12 cellular contexts compared by ENCODE assay signal in the genomic region with DNA sequence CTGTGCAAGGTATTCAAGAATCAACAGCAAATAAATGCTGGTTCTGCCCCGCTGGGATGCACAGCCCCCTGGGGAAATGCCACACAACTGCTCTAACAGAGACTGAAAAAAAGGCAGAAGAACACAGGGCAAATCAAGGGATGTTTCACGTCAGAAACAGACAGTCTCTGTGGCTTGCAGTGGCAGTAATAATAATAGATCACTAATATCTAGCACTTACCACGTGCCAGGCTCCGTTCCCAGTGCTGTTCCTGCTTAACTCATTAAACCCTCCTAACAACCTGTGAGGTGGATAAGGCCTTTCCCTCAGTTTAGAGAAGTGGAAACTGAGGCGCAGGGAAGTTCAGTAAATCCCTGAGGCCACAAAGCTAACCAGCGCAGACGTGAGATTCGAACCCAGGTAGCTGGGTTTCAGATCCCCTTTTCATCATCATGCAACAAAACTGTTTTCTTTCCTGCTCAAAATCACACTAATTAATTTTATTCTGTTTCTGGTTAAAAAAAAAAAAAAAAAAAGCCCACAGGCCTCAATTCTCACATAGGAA. TPM values are rescaled to one million over a fixed set of nuclear protein-coding genes. Genes with fewer than 3 reads are reported as not detected.
DNase-seq lines count a peak whose midpoint lies in the region; ATAC-seq and TF ChIP-seq lines count a peak whose summit lies in the region.
"Had no signal": no experiment of that assay in that cellular context is flagged by ENCODE, and none has a peak within 500 bp of the region (broad histone marks: within the 10 kb centered on the region; RNA-seq: fewer than 3 reads in every experiment).

No MANE protein-coding gene starts in this region.

- ATAC-seq in PC-3, result no peak
- no peak for ATAC-seq in right cardiac atrium
- no peak for ATAC-seq in GM19467 (IDR thresholded peaks at IDR 0.05; ENCODE audit: unreplicated experiment)
- no peak for ATAC-seq in HG02852 (IDR thresholded peaks at IDR 0.05; ENCODE audit: unreplicated experiment)
- ATAC-seq in activated CD8-positive, alpha-beta T cell treated with anti-CD3 and anti-CD28 coated beads, Interleukin-2, amount 10 ng/mL, durations not matched to agents 7 days and 5 days, result no peak
- ATAC-seq: activated T-cell treated with anti-CD3 and anti-CD28 coated beads, Interleukin-2, amount 50 U/mL, for 72 hours had no signal

- H3K27ac ChIP-seq in PC-3 (ENCODE audit: low read length), result no peak overlapping the region
- peak overlapping the region; percentile 5 for H3K27ac ChIP-seq in right cardiac atrium (ENCODE audit: low read length)
- H3K27ac ChIP-seq in tibial artery, result peak overlapping the region; percentile 69 to 78
- H3K27ac ChIP-seq: 22Rv1, HL-60 had no signal

- WGBS in right cardiac atrium, result 65% methylated on average over 8 of the region's 8 CpGs

- CTCF ChIA-PET in PC-3 (lab: Charles Lee), result no interaction called here
- CTCF ChIA-PET in activated CD8-positive, alpha-beta T cell treated with anti-CD3 and anti-CD28 coated beads, Interleukin-2, amount 10 ng/mL, durations not matched to agents 7 days and 5 days (lab: Charles Lee), result no interaction called here

- DNase-seq in NCI-H2171 treated with DMSO at 0.1 percent for 48 hours (lab: John Stamatoyannopoulos, UW) (peak; percentile 5), NCI-H2171 (lab: John Stamatoyannopoulos, UW) (no peak), PC-3 (no peak), right cardiac atrium (no peak), tibial artery (no peak)
- DNase-seq in activated CD8-positive, alpha-beta T cell treated with anti-CD3 and anti-CD28 coated beads, Interleukin-2, amount 10 ng/mL, durations not matched to agents 7 days and 5 days, result no peak
- DNase-seq: activated T-cell treated with anti-CD3 and anti-CD28 coated beads, Interleukin-2, amount 50 U/mL, for 72 hours; effector CD8-positive, alpha-beta T cell had no signal

- no peaks in the 10 kb centered on the region for H3K9me2 ChIP-seq in PC-3 (replicated peaks; ENCODE audit: low read length)

- H3K79me2 ChIP-seq in PC-3 (ENCODE audit: low read length), result peaks cover 34% of the 10 kb centered on the region

- H3K9ac ChIP-seq in PC-3 (ENCODE audit: low read length), result no peak overlapping the region

- H3K4me1 Mint-ChIP-seq in activated CD8-positive, alpha-beta T cell treated with anti-CD3 and anti-CD28 coated beads, Interleukin-2, amount 10 ng/mL, durations not matched to agents 7 days and 5 days (ENCODE audit: low read depth), result peaks cover 24% of the 10 kb centered on the region

- H2AFZ ChIP-seq in PC-3 (ENCODE audit: low read length), result no peak overlapping the region

- no peak overlapping the region for H3K27ac Mint-ChIP-seq in activated CD8-positive, alpha-beta T cell treated with anti-CD3 and anti-CD28 coated beads, Interleukin-2, amount 10 ng/mL, durations not matched to agents 7 days and 5 days
- H3K27ac Mint-ChIP-seq: activated T-cell treated with anti-CD3 and anti-CD28 coated beads, Interleukin-2, amount 50 U/mL, for 72 hours had no signal

- no peaks in the 10 kb centered on the region for H4K20me1 ChIP-seq in PC-3 (ENCODE audit: low read length)

- H3F3A ChIP-seq in PC-3 (ENCODE audit: low read length, unreplicated experiment), result no peaks in the 10 kb centered on the region

- peaks cover 6% of the 10 kb centered on the region; the same call in 1 of the 2 replicates for H3K36me3 ChIP-seq in PC-3 (ENCODE audit: low read depth, low read length)
- H3K36me3 ChIP-seq in tibial artery, result peaks cover 6 to 36% (median 36%) of the 10 kb centered on the region in 3 donors

- H3K9me3 ChIP-seq in PC-3 (ENCODE audit: low read length) (no peaks in the 10 kb centered on the region), right cardiac atrium (ENCODE audit: control insufficient read depth, low read length) (no peaks in the 10 kb centered on the region), tibial artery (no peaks in the 10 kb centered on the region)

- BruUV-seq in PC-3 (replicated peaks; lab: Mats Ljungman, UMichigan), result no TSS peak

- H3K4me1 ChIP-seq in PC-3 (ENCODE audit: insufficient read depth, low read length) (peaks cover 22% of the 10 kb centered on the region), right cardiac atrium (ENCODE audit: control insufficient read depth, insufficient read depth, low read length) (peaks cover 22% of the 10 kb centered on the region), tibial artery (peaks cover 0 to 79% (median 45%) of the 10 kb centered on the region in 4 donors)

- intact Hi-C loops in PC-3 (cut with micrococcal nuclease), result loop anchor here (1.0 kb wide), 1 partner anchor 71 kb away; no protein-coding TSS in a partner anchor
- intact Hi-C loops in right cardiac atrium (cut with DNase I), result loop anchor here in 1 of 4 donors (10.0 kb wide), 1 partner anchor 76 kb away; no protein-coding TSS in a partner anchor
- intact Hi-C loops in tibial artery (cut with DNase I; ENCODE audit: low total_unique reads), result no loop called here

- H3K27me3 ChIP-seq in PC-3 (ENCODE audit: low read length), result no peaks in the 10 kb centered on the region
- no peaks in the 10 kb centered on the region for H3K27me3 ChIP-seq in right cardiac atrium (ENCODE audit: control insufficient read depth, insufficient read depth)
- H3K27me3 ChIP-seq in tibial artery, result no peaks in the 10 kb centered on the region

- no peak for TF ChIP-seq CTCF in PC-3 (conservative IDR thresholded peaks at IDR 0.05; ENCODE audit: low read depth, low read length)
- TF ChIP-seq CTCF in tibial artery (IDR thresholded peaks at IDR 0.05), result no peak

- peak overlapping the region; percentile 42 for H3K4me2 ChIP-seq in PC-3 (ENCODE audit: low read length)

- peaks cover 4% of the 10 kb centered on the region for H3K9me3 Mint-ChIP-seq in activated CD8-positive, alpha-beta T cell treated with anti-CD3 and anti-CD28 coated beads, Interleukin-2, amount 10 ng/mL, durations not matched to agents 7 days and 5 days (ENCODE audit: insufficient read depth)

- H3K27me3 Mint-ChIP-seq in activated CD8-positive, alpha-beta T cell treated with anti-CD3 and anti-CD28 coated beads, Interleukin-2, amount 10 ng/mL, durations not matched to agents 7 days and 5 days (ENCODE audit: low read depth), result no peaks in the 10 kb centered on the region

- H3K4me3 Mint-ChIP-seq in activated CD8-positive, alpha-beta T cell treated with anti-CD3 and anti-CD28 coated beads, Interleukin-2, amount 10 ng/mL, durations not matched to agents 7 days and 5 days, result no peak overlapping the region
- H3K4me3 Mint-ChIP-seq: activated T-cell treated with anti-CD3 and anti-CD28 coated beads, Interleukin-2, amount 50 U/mL, for 72 hours had no signal

- H3K4me3 ChIP-seq in PC-3 (ENCODE audit: low read length), result no peak overlapping the region
- no peak overlapping the region for H3K4me3 ChIP-seq in right cardiac atrium (ENCODE audit: low read length)
- no peak overlapping the region for H3K4me3 ChIP-seq in tibial artery

- H3K36me3 Mint-ChIP-seq in activated CD8-positive, alpha-beta T cell treated with anti-CD3 and anti-CD28 coated beads, Interleukin-2, amount 10 ng/mL, durations not matched to agents 7 days and 5 days (ENCODE audit: low read depth), result peaks cover 38% of the 10 kb centered on the region

- POLR2A ChIA-PET in PC-3 (lab: Charles Lee; ENCODE audit: unreplicated experiment), result no interaction called here
- POLR2A ChIA-PET in activated CD8-positive, alpha-beta T cell treated with anti-CD3 and anti-CD28 coated beads, Interleukin-2, amount 10 ng/mL, durations not matched to agents 7 days and 5 days (lab: Charles Lee), result no interaction called here

RNA-seq across cellular contexts. Expression of a gene that starts 36.7 kb away (rescaled TPM):
- total RNA-seq in PC-3 (2014; rRNA removed) (12.8 and 15.7 TPM in 2 replicates), right cardiac atrium (10 to 100 TPM; 45.4 to 58.2 (median 52.6) TPM)
- 33.5 TPM for polyA plus RNA-seq in right cardiac atrium
- 10 to 100 TPM; 72.4 to 75.8 TPM for total RNA-seq in activated CD8-positive, alpha-beta T cell treated with anti-CD3 and anti-CD28 coated beads, Interleukin-2, amount 10 ng/mL, durations not matched to agents 7 days and 5 days
